2 cellular contexts compared by ENCODE assay signal in genomic region chr2:181341855-181342594, GRCh38.
TF ChIP-seq lines count a peak whose summit lies in the region.

No MANE protein-coding gene starts in this region.

TF ChIP-seq in HepG2, 621 proteins besides CTCF, POLR2A, EP300 and RAD21:
- TF ChIP-seq MBD4 (IDR thresholded peaks at IDR 0.05; ENCODE audit: borderline replicate concordance, low read length) (no peak), MTF2 (CRISPR knock-in tag; IDR thresholded peaks at IDR 0.05; ENCODE audit: borderline replicate concordance) (no peak), PRDM4 (CRISPR knock-in tag; IDR thresholded peaks at IDR 0.05; ENCODE audit: borderline replicate concordance) (no peak), NR2F2 (IDR thresholded peaks at IDR 0.05; ENCODE audit: borderline replicate concordance, low read depth) (no peak), HNF4G (IDR thresholded peaks at IDR 0.05; ENCODE audit: borderline replicate concordance, low read depth, low read length) (no peak), HNF4G (CRISPR knock-in tag; IDR thresholded peaks at IDR 0.05; ENCODE audit: borderline replicate concordance, low read depth) (no peak), ZFP1 (CRISPR knock-in tag; IDR thresholded peaks at IDR 0.05) (no peak), CEBPB (IDR thresholded peaks at IDR 0.05; ENCODE audit: borderline replicate concordance, low read depth, low read length) (0 out of 2 replicates have a peak, but pooled peaks have one; percentile 15), NONO (IDR thresholded peaks at IDR 0.05) (no peak), NONO (CRISPR knock-in tag; conservative IDR thresholded peaks at IDR 0.05) (no peak)

TF ChIP-seq in IMR-90, 13 proteins besides CTCF, POLR2A, EP300 and RAD21 (continued from another document):
- TF ChIP-seq MAZ (IDR thresholded peaks at IDR 0.05; ENCODE audit: borderline replicate concordance, low read depth, low read length) (no peak), USF2 (IDR thresholded peaks at IDR 0.05; ENCODE audit: low read depth, low read length) (no peak), RFX5 (IDR thresholded peaks at IDR 0.05; ENCODE audit: low read depth, low read length) (no peak), CEBPB (IDR thresholded peaks at IDR 0.05; ENCODE audit: low read depth, low read length) (0 out of 2 replicates have a peak, but pooled peaks have one; percentile 8), MXI1 (IDR thresholded peaks at IDR 0.05; ENCODE audit: borderline replicate concordance, low read depth, low read length) (no peak), SMC3 (IDR thresholded peaks at IDR 0.05; ENCODE audit: low read depth, low read length) (no peak), NFE2L2 (IDR thresholded peaks at IDR 0.05; ENCODE audit: low read depth, low read length) (no peak), BHLHE40 (IDR thresholded peaks at IDR 0.05; ENCODE audit: low read depth, low read length) (no peak)
